Comparison of ENCODE assay signal across 26 cellular contexts in genomic region chr2:14778015-14778414, GRCh38.
DNase-seq lines count a peak whose midpoint lies in the region; ATAC-seq and TF ChIP-seq lines count a peak whose summit lies in the region.
"Had no signal": no experiment of that assay in that cellular context is flagged by ENCODE, and none has a peak within 500 bp of the region (broad histone marks: within the 10 kb centered on the region; RNA-seq: fewer than 3 reads in every experiment).

No MANE protein-coding gene starts in this region.

- H3K36me3 ChIP-seq in mammary epithelial cell (ENCODE audit: insufficient read depth, low read length) (no peaks in the 10 kb centered on the region), kidney epithelial cell (ENCODE audit: control insufficient read depth, insufficient read depth, low read length) (no peaks in the 10 kb centered on the region), sigmoid colon (no peaks in the 10 kb centered on the region)
- no peaks in the 10 kb centered on the region for H3K36me3 ChIP-seq in naive thymus-derived CD4-positive, alpha-beta T cell (ENCODE audit: control insufficient read depth in 2 of 3, insufficient read depth in 3 of 3, low read length in 3 of 3)
- H3K36me3 ChIP-seq: SJCRH30 had no signal

- no peak overlapping the region for H3K4me3 ChIP-seq in mammary epithelial cell (replicated peaks in 1 of 3; ENCODE audit: insufficient read depth in 1 of 3, low read depth in 2 of 3, low read length in 3 of 3)
- H3K4me3 ChIP-seq in kidney epithelial cell (ENCODE audit: low read depth, low read length): no peak overlapping the region
- no peak overlapping the region for H3K4me3 ChIP-seq in naive thymus-derived CD4-positive, alpha-beta T cell (ENCODE audit: low read length)
- no peak overlapping the region for H3K4me3 ChIP-seq in sigmoid colon
- H3K4me3 ChIP-seq: SJCRH30 had no signal

- DNase-seq in AG08395 (ENCODE audit: low spot score) (peak; percentile 79), HT1080 (ENCODE audit: low read depth) (peak; percentile 85), mammary epithelial cell (peak; percentile 84), kidney epithelial cell (ENCODE audit: low read depth) (peak; percentile 47), sigmoid colon (no peak), mucosa of gallbladder (ENCODE audit: low spot score) (no peak)
- no peak for DNase-seq in naive thymus-derived CD4-positive, alpha-beta T cell
- DNase-seq: ACHN; activated CD4-positive, alpha-beta T cell treated with anti-CD3 and anti-CD28 coated beads, Interleukin-2, amount 50 U/mL, for 4 hours; activated naive CD4-positive, alpha-beta T cell; activated T-cell treated with anti-CD3 and anti-CD28 coated beads for 4 hours; amniotic stem cell; CD4-positive, CD25-positive, alpha-beta regulatory T cell; DMS153; hypothalamus; KG1; kidney; NCI-H1092 treated with DMSO at 0.1 percent for 48 hours; NCI-H2081 treated with DMSO at 0.1 percent for 48 hours; NCI-H526; posterior cingulate gyrus; SJCRH30 had no signal

- TF ChIP-seq CTCF in mammary epithelial cell (conservative IDR thresholded peaks at IDR 0.05 in 1 of 2, IDR thresholded peaks at IDR 0.05 in 1 of 2; ENCODE audit: extremely low read depth in 1 of 2, insufficient read depth in 1 of 2, low read depth in 1 of 2, low read length in 2 of 2) (no peak), kidney epithelial cell (IDR thresholded peaks at IDR 0.05; ENCODE audit: insufficient read depth, low read length, poor library complexity, severe bottlenecking) (no peak), sigmoid colon (IDR thresholded peaks at IDR 0.05) (no peak)

- TF ChIP-seq EP300 in sigmoid colon (IDR thresholded peaks at IDR 0.05): no peak

- no TSS peak for BruUV-seq in mammary epithelial cell (replicated peaks; lab: Mats Ljungman, UMichigan)

- intact Hi-C loops in mammary epithelial cell (cut with micrococcal nuclease): no loop called here
- intact Hi-C loops in naive thymus-derived CD4-positive, alpha-beta T cell (cut with micrococcal nuclease): no loop called here
- intact Hi-C loops in sigmoid colon (cut with DNase I): no loop called here

- no peak for TF ChIP-seq POLR2A in sigmoid colon (IDR thresholded peaks at IDR 0.05)

- H3K36me3 Mint-ChIP-seq in naive thymus-derived CD4-positive, alpha-beta T cell: no peaks in the 10 kb centered on the region
- H3K36me3 Mint-ChIP-seq: CD4-positive, CD25-positive, alpha-beta regulatory T cell; natural killer cell treated with Interleukin-12 subunit alpha and Interleukin-12 subunit beta and Interleukin-15 and Interleukin-18, amount 100 ng/mL, for 72 hours had no signal

- peak overlapping the region; percentile 63 for H2AFZ ChIP-seq in mammary epithelial cell (ENCODE audit: low read depth, low read length)

- POLR2A ChIA-PET in naive thymus-derived CD4-positive, alpha-beta T cell (lab: Charles Lee): no interaction called here

- H3K4me2 ChIP-seq in mammary epithelial cell (ENCODE audit: insufficient read depth, low read depth, low read length): peak overlapping the region; percentile 64

- WGBS in mammary epithelial cell (ENCODE audit: low coverage, missing lambda C conversion rate): 6% methylated on average over 2 of the region's 2 CpGs
- WGBS in sigmoid colon, 2 donors: 88 to 89% methylated on average over 2 of the region's 2 CpGs

- no peaks in the 10 kb centered on the region for H3K9me3 ChIP-seq in mammary epithelial cell (replicated peaks; ENCODE audit: insufficient read depth, low read length)
- H3K9me3 ChIP-seq in naive thymus-derived CD4-positive, alpha-beta T cell (ENCODE audit: control insufficient read depth in 2 of 3, low read length in 3 of 3): no peaks in the 10 kb centered on the region
- no peaks in the 10 kb centered on the region for H3K9me3 ChIP-seq in sigmoid colon
- H3K9me3 ChIP-seq: SJCRH30 had no signal

- H3K27me3 Mint-ChIP-seq in naive thymus-derived CD4-positive, alpha-beta T cell: no peaks in the 10 kb centered on the region
- H3K27me3 Mint-ChIP-seq: natural killer cell treated with Interleukin-12 subunit alpha and Interleukin-12 subunit beta and Interleukin-15 and Interleukin-18, amount 100 ng/mL, for 72 hours had no signal

- CTCF ChIA-PET in mammary epithelial cell (lab: Charles Lee; ENCODE audit: low non-redundant PET): interaction anchor here (0.5 kb wide), 1 partner anchor 161 kb away, joined by 3 read pairs; no protein-coding TSS in a partner anchor
- CTCF ChIA-PET in naive thymus-derived CD4-positive, alpha-beta T cell (lab: Charles Lee): no interaction called here

- no peak overlapping the region for H3K4me3 Mint-ChIP-seq in naive thymus-derived CD4-positive, alpha-beta T cell
- H3K4me3 Mint-ChIP-seq: CD4-positive, CD25-positive, alpha-beta regulatory T cell; natural killer cell treated with Interleukin-12 subunit alpha and Interleukin-12 subunit beta and Interleukin-15 and Interleukin-18, amount 100 ng/mL, for 72 hours; T-helper 1 cell treated with Interleukin-12 subunit alpha and Interleukin-12 subunit beta and Interleukin-4 antibody, amounts not matched to agents 30 μg/mL and 1 μg/mL, for 36 hours had no signal

- H3K27me3 ChIP-seq in mammary epithelial cell (ENCODE audit: insufficient read depth, low read length): no peaks in the 10 kb centered on the region
- no peaks in the 10 kb centered on the region for H3K27me3 ChIP-seq in kidney epithelial cell (ENCODE audit: control insufficient read depth, insufficient read depth, low read length)
- no peaks in the 10 kb centered on the region for H3K27me3 ChIP-seq in naive thymus-derived CD4-positive, alpha-beta T cell (ENCODE audit: control insufficient read depth in 2 of 2, insufficient read depth in 2 of 2, low read length in 2 of 2)
- no peaks in the 10 kb centered on the region for H3K27me3 ChIP-seq in sigmoid colon

- in situ Hi-C loops in mammary epithelial cell (cut with MboI; ENCODE audit: low sequenced_read_pairs in 2 of 2): no loop called here

- peaks cover 5 to 22% (median 12%) of the 10 kb centered on the region in 11 donors for H3K9me3 Mint-ChIP-seq in naive thymus-derived CD4-positive, alpha-beta T cell

- no peaks in the 10 kb centered on the region for H3K4me1 Mint-ChIP-seq in naive thymus-derived CD4-positive, alpha-beta T cell
- H3K4me1 Mint-ChIP-seq: CD4-positive, CD25-positive, alpha-beta regulatory T cell had no signal

- no peak overlapping the region for H3K9ac ChIP-seq in mammary epithelial cell (ENCODE audit: insufficient read depth, low read length)

- H3K4me1 ChIP-seq in mammary epithelial cell (ENCODE audit: insufficient read depth, low read length) (peaks cover 19% of the 10 kb centered on the region), sigmoid colon (peaks cover 0 to 10% (median 0%) of the 10 kb centered on the region in 4 donors)
- H3K4me1 ChIP-seq in naive thymus-derived CD4-positive, alpha-beta T cell (ENCODE audit: control insufficient read depth in 2 of 2, insufficient read depth in 2 of 2, low read length in 2 of 2): no peaks in the 10 kb centered on the region
- H3K4me1 ChIP-seq: SJCRH30 had no signal

- no peak for ATAC-seq in GM19351 (IDR thresholded peaks at IDR 0.05; ENCODE audit: unreplicated experiment)
- no peak for ATAC-seq in naive thymus-derived CD4-positive, alpha-beta T cell
- ATAC-seq: natural killer cell treated with Interleukin-12 subunit alpha and Interleukin-12 subunit beta and Interleukin-15 and Interleukin-18, amount 100 ng/mL, for 72 hours had no signal

- dilution Hi-C loops in mammary epithelial cell (cut with HindIII; ENCODE audit: low sequenced_read_pairs): no loop called here

- H3K79me2 ChIP-seq in mammary epithelial cell (ENCODE audit: insufficient read depth, low read length): no peaks in the 10 kb centered on the region

- H4K20me1 ChIP-seq in mammary epithelial cell (ENCODE audit: insufficient read depth, low read length): no peaks in the 10 kb centered on the region

- H3K27ac ChIP-seq in mammary epithelial cell (ENCODE audit: insufficient read depth, low read depth, low read length) (peak overlapping the region; percentile 58), sigmoid colon (no peak overlapping the region)
- no peak overlapping the region for H3K27ac ChIP-seq in naive thymus-derived CD4-positive, alpha-beta T cell (ENCODE audit: low read depth, low read length)
- H3K27ac ChIP-seq: SJCRH30, VCaP had no signal

- H3K27ac Mint-ChIP-seq in naive thymus-derived CD4-positive, alpha-beta T cell: no peak overlapping the region
- H3K27ac Mint-ChIP-seq: CD4-positive, CD25-positive, alpha-beta regulatory T cell; natural killer cell treated with Interleukin-12 subunit alpha and Interleukin-12 subunit beta and Interleukin-15 and Interleukin-18, amount 100 ng/mL, for 72 hours; T-helper 1 cell treated with Interleukin-12 subunit alpha and Interleukin-12 subunit beta and Interleukin-4 antibody, amounts not matched to agents 30 μg/mL and 1 μg/mL, for 36 hours had no signal

Comparison
In these comparisons a context has a peak if more than half of its experiments do, and no peak if none do; other contexts are left out.
1. DNase-seq: peak in AG08395 (single experiment), HT1080 (single experiment), mammary epithelial cell (single experiment) and kidney epithelial cell (single experiment); none in naive thymus-derived CD4-positive, alpha-beta T cell (0 of 9), sigmoid colon (single experiment) and mucosa of gallbladder (single experiment).